Comparison of ENCODE assay signal across 8 cellular contexts in genomic region chr7:143288836-143289235, GRCh38. TPM values are rescaled to one million over a fixed set of nuclear protein-coding genes. Genes with fewer than 3 reads are reported as not detected.
A peak's percentile ranks its signal among the peaks of the same experiment; 100 is the strongest.
DNase-seq lines count a peak whose midpoint lies in the region; ATAC-seq and TF ChIP-seq lines count a peak whose summit lies in the region.

No MANE protein-coding gene starts in this region.

- CTCF ChIA-PET in activated CD8-positive, alpha-beta T cell treated with anti-CD3 and anti-CD28 coated beads, Interleukin-2, amount 10 ng/mL, durations not matched to agents 7 days and 5 days (lab: Charles Lee), result interaction anchor here (1.2 to 2.5 kb wide), 4 partner anchors 8 to 48 kb away, joined by 4 to 29 read pairs (median 12); no protein-coding TSS in a partner anchor

- H3K9me3 ChIP-seq in stomach smooth muscle (ENCODE audit: control insufficient read depth in 2 of 2, low read length in 2 of 2), result no peaks in the 10 kb centered on the region

- H3K4me3 Mint-ChIP-seq in activated CD8-positive, alpha-beta T cell treated with anti-CD3 and anti-CD28 coated beads, Interleukin-2, amount 10 ng/mL, durations not matched to agents 7 days and 5 days, result peak overlapping the region; percentile 93

- H3K4me1 Mint-ChIP-seq in activated CD8-positive, alpha-beta T cell treated with anti-CD3 and anti-CD28 coated beads, Interleukin-2, amount 10 ng/mL, durations not matched to agents 7 days and 5 days (ENCODE audit: low read depth), result peaks cover 55% of the 10 kb centered on the region

- H3K4me1 ChIP-seq in stomach smooth muscle (ENCODE audit: control insufficient read depth, insufficient read depth, low read length), result peaks cover 24% of the 10 kb centered on the region

- H3K9me3 Mint-ChIP-seq in activated CD8-positive, alpha-beta T cell treated with anti-CD3 and anti-CD28 coated beads, Interleukin-2, amount 10 ng/mL, durations not matched to agents 7 days and 5 days (ENCODE audit: insufficient read depth), result peaks cover 12% of the 10 kb centered on the region

- no peak for TF ChIP-seq CTCF in AG09309 (IDR thresholded peaks at IDR 0.05; ENCODE audit: control insufficient read depth, insufficient read depth, low read depth, low read length, missing control alignments)

- no peaks in the 10 kb centered on the region for H3K27me3 ChIP-seq in stomach smooth muscle (ENCODE audit: control insufficient read depth in 1 of 2, insufficient read depth in 2 of 2, low read length in 2 of 2)

- ATAC-seq in GM21576 (IDR thresholded peaks at IDR 0.05; ENCODE audit: unreplicated experiment), result peak; percentile 1
- ATAC-seq in activated CD8-positive, alpha-beta T cell treated with anti-CD3 and anti-CD28 coated beads, Interleukin-2, amount 10 ng/mL, durations not matched to agents 7 days and 5 days, result no peak
- no peak for ATAC-seq in GM21381 (IDR thresholded peaks at IDR 0.05; ENCODE audit: unreplicated experiment)
- ATAC-seq in HG03196 (IDR thresholded peaks at IDR 0.05; ENCODE audit: unreplicated experiment), result no peak

- peak overlapping the region; percentile 66 for H3K27ac ChIP-seq in stomach smooth muscle (ENCODE audit: low read length)

- POLR2A ChIA-PET in activated CD8-positive, alpha-beta T cell treated with anti-CD3 and anti-CD28 coated beads, Interleukin-2, amount 10 ng/mL, durations not matched to agents 7 days and 5 days (lab: Charles Lee), result interaction anchor here (0.6 to 2.7 kb wide), 11 partner anchors 11 to 1548 kb away, joined by 3 to 17 read pairs (median 6); partner anchors contain the start of gene GSTK1

- H3K4me3 ChIP-seq in AG09309 (ENCODE audit: control insufficient read depth, low read depth, low read length), result peak overlapping the region; percentile 57
- H3K4me3 ChIP-seq in stomach smooth muscle (ENCODE audit: low read length in 2 of 2), result peak overlapping the region; percentile 67 to 87

- peak overlapping the region; percentile 65 to 82 for H3K9ac ChIP-seq in stomach smooth muscle (ENCODE audit: low read length in 2 of 2)

- DNase-seq in AG09309 (ENCODE audit: low read depth) (no peak), iPS-NIHi7 (ENCODE audit: extremely low spot score) (peak; percentile 31), DMS153 treated with DMSO at 0.1 percent for 48 hours (lab: John Stamatoyannopoulos, UW; ENCODE audit: unreplicated experiment) (no peak)
- DNase-seq in activated CD8-positive, alpha-beta T cell treated with anti-CD3 and anti-CD28 coated beads, Interleukin-2, amount 10 ng/mL, durations not matched to agents 7 days and 5 days, result no peak

- H3K27me3 Mint-ChIP-seq in activated CD8-positive, alpha-beta T cell treated with anti-CD3 and anti-CD28 coated beads, Interleukin-2, amount 10 ng/mL, durations not matched to agents 7 days and 5 days (ENCODE audit: low read depth), result no peaks in the 10 kb centered on the region

- H3K36me3 ChIP-seq in stomach smooth muscle (ENCODE audit: control insufficient read depth in 2 of 2, insufficient read depth in 2 of 2, low read length in 2 of 2), result peaks cover 11 to 16% of the 10 kb centered on the region in 2 donors

- H3K27ac Mint-ChIP-seq in activated CD8-positive, alpha-beta T cell treated with anti-CD3 and anti-CD28 coated beads, Interleukin-2, amount 10 ng/mL, durations not matched to agents 7 days and 5 days, result peak overlapping the region; percentile 86

- H3K36me3 Mint-ChIP-seq in activated CD8-positive, alpha-beta T cell treated with anti-CD3 and anti-CD28 coated beads, Interleukin-2, amount 10 ng/mL, durations not matched to agents 7 days and 5 days (ENCODE audit: low read depth), result peaks cover 57% of the 10 kb centered on the region

RNA-seq across cellular contexts. Expression of gene CASP2, which starts 0.7 kb away (rescaled TPM):
- total RNA-seq in activated CD8-positive, alpha-beta T cell treated with anti-CD3 and anti-CD28 coated beads, Interleukin-2, amount 10 ng/mL, durations not matched to agents 7 days and 5 days, result 100 to 1,000 TPM; 111 to 115 TPM

RNA-seq across cellular contexts. Expression of gene TMEM139, which starts 4.1 kb away (rescaled TPM):
- under 1 TPM; 0.29 to 0.65 TPM for total RNA-seq in activated CD8-positive, alpha-beta T cell treated with anti-CD3 and anti-CD28 coated beads, Interleukin-2, amount 10 ng/mL, durations not matched to agents 7 days and 5 days

RNA-seq across cellular contexts. Expression of gene GSTK1, which starts 25.6 kb away (rescaled TPM):
- total RNA-seq in activated CD8-positive, alpha-beta T cell treated with anti-CD3 and anti-CD28 coated beads, Interleukin-2, amount 10 ng/mL, durations not matched to agents 7 days and 5 days, result 100 to 1,000 TPM; 254 to 255 TPM

RNA-seq across cellular contexts. Expression of gene CLCN1, which starts 27.1 kb away (rescaled TPM):
- total RNA-seq in activated CD8-positive, alpha-beta T cell treated with anti-CD3 and anti-CD28 coated beads, Interleukin-2, amount 10 ng/mL, durations not matched to agents 7 days and 5 days, result under 1 TPM in 1 of 2 experiments, not detected in 1; 0.13 TPM
